In genomic region chr16:50246299-50247122, GRCh38 we compare ENCODE assay signal across 8 cellular contexts. TPM values are rescaled to one million over a fixed set of nuclear protein-coding genes. Genes with fewer than 3 reads are reported as not detected.
A peak's percentile ranks its signal among the peaks of the same experiment; 100 is the strongest.
DNase-seq lines count a peak whose midpoint lies in the region; ATAC-seq lines count a peak whose summit lies in the region.

No MANE protein-coding gene starts in this region.

- H3K4me3 Mint-ChIP-seq in activated CD8-positive, alpha-beta T cell treated with anti-CD3 and anti-CD28 coated beads, Interleukin-2, amount 10 ng/mL, durations not matched to agents 7 days and 5 days, result peak overlapping the region; percentile 80

- CTCF ChIA-PET in activated CD8-positive, alpha-beta T cell treated with anti-CD3 and anti-CD28 coated beads, Interleukin-2, amount 10 ng/mL, durations not matched to agents 7 days and 5 days (lab: Charles Lee), result interaction anchor here (0.7 to 1.6 kb wide), 6 partner anchors 21 to 221 kb away, joined by 3 to 4 read pairs (median 3); partner anchors contain the start of gene CNEP1R1

- POLR2A ChIA-PET in activated CD8-positive, alpha-beta T cell treated with anti-CD3 and anti-CD28 coated beads, Interleukin-2, amount 10 ng/mL, durations not matched to agents 7 days and 5 days (lab: Charles Lee), result interaction anchor here (0.9 to 1.3 kb wide), 3 partner anchors 20 to 28 kb away, joined by 3 to 4 read pairs (median 3); partner anchors contain the start of gene ADCY7

- peak; percentile 42 for ATAC-seq in HG03175 (IDR thresholded peaks at IDR 0.05; ENCODE audit: unreplicated experiment)
- ATAC-seq in activated CD8-positive, alpha-beta T cell treated with anti-CD3 and anti-CD28 coated beads, Interleukin-2, amount 10 ng/mL, durations not matched to agents 7 days and 5 days, result peak; percentile 29
- ATAC-seq in left ventricle myocardium superior, result peak; percentile 5
- ATAC-seq in sciatic nerve, result peak; percentile 16

- DNase-seq in NCI-H2227 (lab: John Stamatoyannopoulos, UW; ENCODE audit: unreplicated experiment) (peak; percentile 17), NCI-H2227 treated with DMSO at 0.1 percent for 48 hours (lab: John Stamatoyannopoulos, UW) (no peak), left ventricle myocardium superior (no peak), sciatic nerve (ENCODE audit: low spot score) (peak; percentile 67), NCI-H1436 treated with DMSO at 0.1 percent for 48 hours (lab: John Stamatoyannopoulos, UW) (no peak), GM19238 (ENCODE audit: insufficient read length, low spot score) (no peak)
- DNase-seq in activated CD8-positive, alpha-beta T cell treated with anti-CD3 and anti-CD28 coated beads, Interleukin-2, amount 10 ng/mL, durations not matched to agents 7 days and 5 days, result no peak

- peaks cover 5% of the 10 kb centered on the region for H3K36me3 Mint-ChIP-seq in activated CD8-positive, alpha-beta T cell treated with anti-CD3 and anti-CD28 coated beads, Interleukin-2, amount 10 ng/mL, durations not matched to agents 7 days and 5 days (ENCODE audit: low read depth)

- intact Hi-C loops in left ventricle myocardium superior (cut with micrococcal nuclease), result no loop called here
- intact Hi-C loops in sciatic nerve (cut with DNase I), result loop anchor here (1.0 kb wide), 1 partner anchor 37 kb away; no protein-coding TSS in a partner anchor

- peak overlapping the region; percentile 77 for H3K27ac Mint-ChIP-seq in activated CD8-positive, alpha-beta T cell treated with anti-CD3 and anti-CD28 coated beads, Interleukin-2, amount 10 ng/mL, durations not matched to agents 7 days and 5 days

- no peaks in the 10 kb centered on the region for H3K9me3 Mint-ChIP-seq in activated CD8-positive, alpha-beta T cell treated with anti-CD3 and anti-CD28 coated beads, Interleukin-2, amount 10 ng/mL, durations not matched to agents 7 days and 5 days (ENCODE audit: insufficient read depth)

- H3K4me1 Mint-ChIP-seq in activated CD8-positive, alpha-beta T cell treated with anti-CD3 and anti-CD28 coated beads, Interleukin-2, amount 10 ng/mL, durations not matched to agents 7 days and 5 days (ENCODE audit: low read depth), result peaks cover 34% of the 10 kb centered on the region

- H3K27me3 Mint-ChIP-seq in activated CD8-positive, alpha-beta T cell treated with anti-CD3 and anti-CD28 coated beads, Interleukin-2, amount 10 ng/mL, durations not matched to agents 7 days and 5 days (ENCODE audit: low read depth), result peaks cover 4% of the 10 kb centered on the region

RNA-seq across cellular contexts. Expression of gene ADCY7, which starts 19.8 kb away (rescaled TPM):
- total RNA-seq in activated CD8-positive, alpha-beta T cell treated with anti-CD3 and anti-CD28 coated beads, Interleukin-2, amount 10 ng/mL, durations not matched to agents 7 days and 5 days, result 100 to 1,000 TPM; 214 to 225 TPM
- total RNA-seq in left ventricle myocardium superior (8.3 TPM), sciatic nerve (39.4 TPM)

Comparison
In these comparisons a context has a peak if more than half of its experiments do, and no peak if none do; other contexts are left out.
1. DNase-seq: peak in NCI-H2227 (single experiment) and sciatic nerve (single experiment); none in NCI-H2227 treated with DMSO at 0.1 percent for 48 hours (single experiment), activated CD8-positive, alpha-beta T cell treated with anti-CD3 and anti-CD28 coated beads, Interleukin-2, amount 10 ng/mL, durations not matched to agents 7 days and 5 days (single experiment), left ventricle myocardium superior (single experiment), NCI-H1436 treated with DMSO at 0.1 percent for 48 hours (single experiment) and GM19238 (single experiment).
2. Peak in every context shown above with its lines, with median percentiles within 50 percentile points of each other: ATAC-seq.